ENCODE assay signal across 11 cellular contexts in genomic region chr20:35311409-35311808, GRCh38. TPM values are rescaled to one million over a fixed set of nuclear protein-coding genes. Genes with fewer than 3 reads are reported as not detected.
DNase-seq lines count a peak whose midpoint lies in the region; ATAC-seq lines count a peak whose summit lies in the region.
"Had no signal": no experiment of that assay in that cellular context is flagged by ENCODE, and none has a peak within 500 bp of the region (broad histone marks: within the 10 kb centered on the region; RNA-seq: fewer than 3 reads in every experiment).

No MANE protein-coding gene starts in this region.

- H3K4me3 ChIP-seq in HAP-1, result no peak overlapping the region

- intact Hi-C loops in left colon (cut with DNase I, micrococcal nuclease), result no loop called here

- in situ Hi-C loops in HAP-1 (cut with MboI; ENCODE audit: low sequenced_read_pairs), result no loop called here

- H3K4me1 Mint-ChIP-seq in activated T-cell treated with anti-CD3 and anti-CD28 coated beads, Interleukin-2, amount 50 U/mL, for 72 hours (ENCODE audit: low read depth), result peaks cover 80% of the 10 kb centered on the region

- H3K36me3 Mint-ChIP-seq in activated T-cell treated with anti-CD3 and anti-CD28 coated beads, Interleukin-2, amount 50 U/mL, for 72 hours (ENCODE audit: insufficient read depth in 2 of 2), result peaks cover 0 to 2% of the 10 kb centered on the region in 2 donors

- H3K27ac Mint-ChIP-seq in activated T-cell treated with anti-CD3 and anti-CD28 coated beads, Interleukin-2, amount 50 U/mL, for 72 hours, result peak overlapping the region; percentile 5
- H3K27ac Mint-ChIP-seq: CD4-positive, CD25-positive, alpha-beta regulatory T cell; type B pancreatic cell had no signal

- H3K36me3 ChIP-seq in HAP-1 (replicated peaks), result peaks cover 8% of the 10 kb centered on the region

- DNase-seq in A172 (ENCODE audit: low spot score) (peak; percentile 96), LHCN-M2 (ENCODE audit: low read depth) (peak; percentile 92), left colon (peak in 1 of 2 donors; percentile 58), HAP-1 (ENCODE audit: low spot score in 2 of 2) (no peak), Ammon's horn (ENCODE audit: low spot score) (no peak), OCI-M2 (lab: John Stamatoyannopoulos, UW; ENCODE audit: unreplicated experiment) (no peak)
- DNase-seq in activated T-cell treated with anti-CD3 and anti-CD28 coated beads, Interleukin-2, amount 50 U/mL, for 72 hours, result peak; percentile 87 to 91

- no peaks in the 10 kb centered on the region for H3K27me3 ChIP-seq in HAP-1 (ENCODE audit: low read depth)

- H3K27me3 Mint-ChIP-seq in activated T-cell treated with anti-CD3 and anti-CD28 coated beads, Interleukin-2, amount 50 U/mL, for 72 hours (ENCODE audit: low read depth), result no peaks in the 10 kb centered on the region
- H3K27me3 Mint-ChIP-seq: CD4-positive, CD25-positive, alpha-beta regulatory T cell; type B pancreatic cell had no signal

- no peaks in the 10 kb centered on the region; the same call in 1 of the 2 replicates for H3K4me1 ChIP-seq in HAP-1

- no peaks in the 10 kb centered on the region for H3K9me3 Mint-ChIP-seq in activated T-cell treated with anti-CD3 and anti-CD28 coated beads, Interleukin-2, amount 50 U/mL, for 72 hours
- H3K9me3 Mint-ChIP-seq: CD4-positive, CD25-positive, alpha-beta regulatory T cell; type B pancreatic cell had no signal

- H3K4me3 Mint-ChIP-seq in activated T-cell treated with anti-CD3 and anti-CD28 coated beads, Interleukin-2, amount 50 U/mL, for 72 hours, result peak overlapping the region; percentile 36 to 57
- H3K4me3 Mint-ChIP-seq: CD4-positive, CD25-positive, alpha-beta regulatory T cell; type B pancreatic cell had no signal

- H3K9me3 ChIP-seq in HAP-1, result no peaks in the 10 kb centered on the region

- peak; percentile 80 to 83 for ATAC-seq in activated T-cell treated with anti-CD3 and anti-CD28 coated beads, Interleukin-2, amount 50 U/mL, for 72 hours (replicated peaks in 1 of 2)
- peak; percentile 49 for ATAC-seq in left colon
- ATAC-seq in GM19452 (IDR thresholded peaks at IDR 0.05; ENCODE audit: unreplicated experiment), result no peak

RNA-seq across cellular contexts. Expression of gene FAM83C, which starts 19.2 kb away (rescaled TPM):
- 0.24 TPM in 1 of 2 replicates, not detected in the other for total RNA-seq in A172 (2014; rRNA removed; shearing (Covaris generic))
- total RNA-seq in LHCN-M2 (2014; rRNA removed), result not detected in 2 replicates
- polyA plus RNA-seq in LHCN-M2 (2012), result 0.01 TPM
- not detected for total RNA-seq in activated T-cell treated with anti-CD3 and anti-CD28 coated beads, Interleukin-2, amount 50 U/mL, for 72 hours
- under 1 TPM in 1 of 2 donors, not detected in 1; 0.20 TPM for total RNA-seq in left colon
- total RNA-seq: CD4-positive, CD25-positive, alpha-beta regulatory T cell; glomerular endothelial cell had no signal
- polyA plus RNA-seq: CD4-positive, CD25-positive, alpha-beta regulatory T cell had no signal

RNA-seq across cellular contexts. Expression of gene EIF6, which starts 26.8 kb away (rescaled TPM):
- total RNA-seq in A172 (2014; rRNA removed; shearing (Covaris generic)), result 230 and 292 TPM in 2 replicates
- total RNA-seq in LHCN-M2 (2014; rRNA removed) (265 and 277 TPM in 2 replicates), left colon (100 to 1,000 TPM; 199 to 225 TPM)
- 351 TPM for polyA plus RNA-seq in LHCN-M2 (2012)
- total RNA-seq in activated T-cell treated with anti-CD3 and anti-CD28 coated beads, Interleukin-2, amount 50 U/mL, for 72 hours, result 100 to 1,000 TPM; 127 to 129 TPM

RNA-seq across cellular contexts. Expression of gene MMP24OS, which starts 33.5 kb away (rescaled TPM):
- total RNA-seq in A172 (2014; rRNA removed; shearing (Covaris generic)), result 11.4 and 15.1 TPM in 2 replicates
- total RNA-seq in LHCN-M2 (2014; rRNA removed) (28.1 and 33.6 TPM in 2 replicates), left colon (100 to 1,000 TPM; 109 to 140 TPM)
- 217 TPM for polyA plus RNA-seq in LHCN-M2 (2012)
- 10 to 100 TPM; 41.6 to 44.2 TPM for total RNA-seq in activated T-cell treated with anti-CD3 and anti-CD28 coated beads, Interleukin-2, amount 50 U/mL, for 72 hours

Comparison
In these comparisons a context has a peak if more than half of its experiments do, and no peak if none do; other contexts are left out.
1. DNase-seq: peak in A172 (single experiment), LHCN-M2 (single experiment) and activated T-cell treated with anti-CD3 and anti-CD28 coated beads, Interleukin-2, amount 50 U/mL, for 72 hours (2 of 2); none in HAP-1 (0 of 2), Ammon's horn (single experiment) and OCI-M2 (single experiment).